1 cellular context compared by ENCODE assay signal in the genomic region with DNA sequence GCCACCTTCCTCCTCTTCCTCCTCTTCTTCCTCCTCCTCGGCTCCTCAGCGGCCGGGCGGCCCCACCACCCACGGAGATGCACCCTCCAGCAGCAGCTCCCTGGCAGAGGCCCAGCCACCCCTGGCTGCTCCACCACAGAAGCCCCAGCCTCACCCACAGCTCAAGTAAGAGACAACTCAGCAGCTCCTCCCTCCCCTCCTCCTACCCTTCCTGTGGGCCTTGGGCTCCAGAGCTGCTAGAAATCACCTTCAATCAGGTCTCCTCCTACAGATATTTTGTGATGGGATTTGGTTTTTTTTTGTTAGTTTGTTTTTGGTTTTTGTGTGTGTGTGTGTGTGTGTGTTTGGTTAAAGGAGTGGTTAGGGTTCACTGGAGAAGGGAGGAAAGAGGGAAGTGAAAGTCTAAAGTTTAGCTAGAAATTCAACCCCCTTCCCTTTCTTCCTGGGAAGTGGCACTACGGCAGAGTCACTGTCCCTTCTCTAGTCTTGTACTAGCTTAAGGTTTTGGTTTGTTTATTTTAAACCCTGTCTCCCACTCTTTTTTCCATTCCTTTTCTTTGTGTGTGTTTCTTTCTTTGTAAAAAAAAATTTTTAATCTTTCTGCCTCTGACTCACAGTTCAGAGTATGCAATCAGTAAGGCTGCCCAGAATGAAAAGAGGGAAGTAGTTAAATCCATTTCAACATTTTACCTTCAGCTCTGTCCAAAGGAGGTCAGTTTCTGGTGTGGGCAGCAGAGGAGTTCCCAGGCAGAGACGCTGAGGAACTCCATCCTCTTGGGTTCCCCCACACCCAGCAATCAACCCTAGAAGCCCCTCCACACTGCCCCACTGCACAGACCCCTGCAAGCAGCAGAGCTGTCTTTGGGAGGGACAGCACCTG.
TF ChIP-seq lines count a peak whose summit lies in the region.

No MANE protein-coding gene starts in this region.

TF ChIP-seq in IMR-90, 13 proteins besides CTCF, POLR2A, EP300 and RAD21 (continued from another document):
- no peak for TF ChIP-seq USF2 (IDR thresholded peaks at IDR 0.05; ENCODE audit: low read depth, low read length)
- TF ChIP-seq BHLHE40 (IDR thresholded peaks at IDR 0.05; ENCODE audit: low read depth, low read length): no peak
